8 cellular contexts compared by ENCODE assay signal in genomic region chr10:23095404-23095965, GRCh38.
DNase-seq lines count a peak whose midpoint lies in the region; ATAC-seq and FAIRE-seq lines count a peak whose summit lies in the region.

MSRB2 (plus strand) TSS chr10:23095579; CDS start chr10:23095609, 30 bp downstream.

- peak within 1 kb of the TSS; percentile 83 to 87 for H3K4me3 Mint-ChIP-seq in effector memory CD8-positive, alpha-beta T cell
- H3K4me3 Mint-ChIP-seq in memory B cell, result peak within 1 kb of the TSS; percentile 97

- no peaks in the 10 kb centered on the region for H3K36me3 Mint-ChIP-seq in effector memory CD8-positive, alpha-beta T cell (ENCODE audit: insufficient read depth)
- H3K36me3 Mint-ChIP-seq in memory B cell, result no peaks in the 10 kb centered on the region

- no peaks in the 10 kb centered on the region for H3K27me3 Mint-ChIP-seq in effector memory CD8-positive, alpha-beta T cell
- no peaks in the 10 kb centered on the region for H3K27me3 Mint-ChIP-seq in memory B cell

- peak within 1 kb of the TSS; percentile 89 for H3K27ac Mint-ChIP-seq in effector memory CD8-positive, alpha-beta T cell
- H3K27ac Mint-ChIP-seq in memory B cell, result peak within 1 kb of the TSS; percentile 91

- H3K9me3 Mint-ChIP-seq in effector memory CD8-positive, alpha-beta T cell, result peaks cover 0 to 2% of the 10 kb centered on the region in 2 donors
- H3K9me3 Mint-ChIP-seq in memory B cell, result peaks cover 5% of the 10 kb centered on the region

- DNase-seq in C1 segment of cervical spinal cord (lab: John Stamatoyannopoulos, UW), result peak in 13 of 14 donors; percentile 53 to 92 (median 85)
- DNase-seq in GM19239 (ENCODE audit: insufficient read length, low spot score), result peak; percentile 77
- peak; percentile 93 for DNase-seq in NCI-H774 (lab: John Stamatoyannopoulos, UW)
- DNase-seq in activated CD8-positive, alpha-beta memory T cell treated with anti-CD3 and anti-CD28 coated beads for 24 hours, result peak; percentile 79
- DNase-seq in effector memory CD8-positive, alpha-beta T cell, result peak; percentile 41 to 46 (median 42)
- peak; percentile 46 to 49 for DNase-seq in memory B cell (ENCODE audit: low spot score in 2 of 2)
- peak; percentile 45 for DNase-seq in stimulated activated CD8-positive, alpha-beta memory T cell treated with anti-CD3 and anti-CD28 coated beads, Interleukin-12 subunit alpha, Interleukin-12 subunit beta, amount 100 ng/mL, for 1 hour (ENCODE audit: low read depth)

- peak; percentile 94 for FAIRE-seq in GM19239 (lab: Jason Lieb, UNC)

- ATAC-seq in HG03442 (IDR thresholded peaks at IDR 0.05; ENCODE audit: unreplicated experiment) (peak; percentile 73), memory B cell (ENCODE audit: low read depth) (peak; percentile 67)
- ATAC-seq in effector memory CD8-positive, alpha-beta T cell (replicated peaks), result peak; percentile 73

- H3K4me1 Mint-ChIP-seq in effector memory CD8-positive, alpha-beta T cell (ENCODE audit: low read depth in 2 of 2), result peaks cover 18 to 24% of the 10 kb centered on the region in 2 donors
- H3K4me1 Mint-ChIP-seq in memory B cell, result peaks cover 23% of the 10 kb centered on the region

Comparison
In these comparisons a context has a peak if more than half of its experiments do, and no peak if none do; other contexts are left out.
1. Peak in every context shown above with its lines: DNase-seq and ATAC-seq.
2. DNase-seq: peak in every context shown above with its lines; median percentile 93 in NCI-H774; 85 in C1 segment of cervical spinal cord; 79 in activated CD8-positive, alpha-beta memory T cell treated with anti-CD3 and anti-CD28 coated beads for 24 hours; 77 in GM19239; 48 in memory B cell; 45 in stimulated activated CD8-positive, alpha-beta memory T cell treated with anti-CD3 and anti-CD28 coated beads, Interleukin-12 subunit alpha, Interleukin-12 subunit beta, amount 100 ng/mL, for 1 hour; 42 in effector memory CD8-positive, alpha-beta T cell.